Comparison of ENCODE assay signal across 20 cellular contexts in genomic region chr4:143363332-143363731, GRCh38.
"Had no signal": no experiment of that assay in that cellular context is flagged by ENCODE, and none has a peak within 500 bp of the region (broad histone marks: within the 10 kb centered on the region; RNA-seq: fewer than 3 reads in every experiment).

No MANE protein-coding gene starts in this region.

- H3K27ac Mint-ChIP-seq: activated CD4-positive, alpha-beta T cell treated with anti-CD3 and anti-CD28 coated beads, Interleukin-2, amount 10 ng/mL, durations not matched to agents 7 days and 5 days; activated CD8-positive, alpha-beta T cell treated with anti-CD3 and anti-CD28 coated beads, Interleukin-2, amount 10 ng/mL, durations not matched to agents 7 days and 5 days; dendritic cell treated with granulocyte-macrophage colony-stimulating factor and Interleukin-4, amounts not matched to agents 40 ng/mL and 50 ng/mL, for 4 days; mesothelial cell of epicardium had no signal

- H3K27me3 ChIP-seq: breast epithelium, tibial nerve, uterus had no signal

- ATAC-seq: activated CD8-positive, alpha-beta T cell treated with anti-CD3 and anti-CD28 coated beads, Interleukin-2, amount 10 ng/mL, durations not matched to agents 7 days and 5 days; activated T-cell treated with anti-CD3 and anti-CD28 coated beads, Interleukin-2, amount 50 U/mL, for 4 hours; esophagus mucosa had no signal

- H3K9me3 ChIP-seq: breast epithelium, tibial nerve, uterus had no signal

- H3K27me3 Mint-ChIP-seq: activated CD4-positive, alpha-beta T cell treated with anti-CD3 and anti-CD28 coated beads, Interleukin-2, amount 10 ng/mL, durations not matched to agents 7 days and 5 days; dendritic cell treated with granulocyte-macrophage colony-stimulating factor and Interleukin-4, amounts not matched to agents 40 ng/mL and 50 ng/mL, for 4 days had no signal

- H3K4me3 Mint-ChIP-seq: activated CD4-positive, alpha-beta T cell treated with anti-CD3 and anti-CD28 coated beads, Interleukin-2, amount 10 ng/mL, durations not matched to agents 7 days and 5 days; activated CD8-positive, alpha-beta T cell treated with anti-CD3 and anti-CD28 coated beads, Interleukin-2, amount 10 ng/mL, durations not matched to agents 7 days and 5 days; activated T-cell treated with anti-CD3 and anti-CD28 coated beads, Interleukin-2, amount 50 U/mL, for 4 hours; dendritic cell treated with granulocyte-macrophage colony-stimulating factor and Interleukin-4, amounts not matched to agents 40 ng/mL and 50 ng/mL, for 4 days; mesothelial cell of epicardium had no signal

- H3K27ac ChIP-seq: breast epithelium, skin epidermis had no signal

- DNase-seq: activated CD4-positive, alpha-beta T cell treated with anti-CD3 and anti-CD28 coated beads, Interleukin-2, amount 10 ng/mL, durations not matched to agents 7 days and 5 days; activated CD8-positive, alpha-beta T cell treated with anti-CD3 and anti-CD28 coated beads, Interleukin-2, amount 10 ng/mL, durations not matched to agents 7 days and 5 days; activated effector memory CD4-positive, alpha-beta T cell treated with anti-CD3 and anti-CD28 coated beads, Interleukin-2, amount 50 U/mL, for 16 hours; activated naive CD4-positive, alpha-beta T cell treated with anti-CD3 and anti-CD28 coated beads, Interleukin-2, amount 50 U/mL, for 16 hours; activated T-cell treated with anti-CD3 and anti-CD28 coated beads, Interleukin-2, amount 50 U/mL, for 4 hours; aorta; cerebellar nuclear complex; effector CD8-positive, alpha-beta T cell; occipital lobe; posterior cingulate gyrus; stimulated activated CD4-positive, alpha-beta T cell treated with anti-CD3 and anti-CD28 coated beads, Interleukin-15, amount 100 ng/mL, for 24 hours; stimulated activated CD4-positive, alpha-beta T cell treated with anti-CD3 and anti-CD28 coated beads, Interleukin-2, amount 100 ng/mL, for 48 hours; T1000; uterus had no signal

- H3K4me3 ChIP-seq: breast epithelium, skin epidermis, tibial nerve, uterus had no signal

- H3K9me3 Mint-ChIP-seq: activated T-cell treated with anti-CD3 and anti-CD28 coated beads, Interleukin-2, amount 50 U/mL, for 4 hours; mesothelial cell of epicardium had no signal

- H3K36me3 ChIP-seq: breast epithelium, tibial nerve, uterus had no signal
